Comparison of ENCODE assay signal across 28 cellular contexts in genomic region chr12:106004289-106004688, GRCh38.
"Had no signal": no experiment of that assay in that cellular context is flagged by ENCODE, and none has a peak within 500 bp of the region (broad histone marks: within the 10 kb centered on the region; RNA-seq: fewer than 3 reads in every experiment).

No MANE protein-coding gene starts in this region.

- H3K4me1 Mint-ChIP-seq: nephron; stimulated activated effector memory CD8-positive, alpha-beta T cell treated with anti-CD3 and anti-CD28 coated beads, Interleukin-12 subunit alpha, Interleukin-12 subunit beta, amount 100 ng/mL, for 72 hours; stimulated activated naive B cell treated with anti-CD40 and anti-IgM and Interleukin-4, amounts not matched to agents 10 μg/mL and 1 μg/mL and 100 μg/mL, for 72 hours had no signal

- H3K9me3 ChIP-seq: ovary, psoas muscle, right lobe of liver, sigmoid colon, stomach, thoracic aorta, thyroid gland, tibial nerve, upper lobe of left lung, vagina had no signal

- H3K4me3 Mint-ChIP-seq: nephron; neural progenitor cell; stimulated activated effector memory CD8-positive, alpha-beta T cell treated with anti-CD3 and anti-CD28 coated beads, Interleukin-12 subunit alpha, Interleukin-12 subunit beta, amount 100 ng/mL, for 72 hours; stimulated activated naive B cell treated with anti-CD40 and anti-IgM and Interleukin-4, amounts not matched to agents 10 μg/mL and 1 μg/mL and 100 μg/mL, for 72 hours; stimulated activated naive CD8-positive, alpha-beta T cell treated with anti-CD3 and anti-CD28 coated beads, Interleukin-15, Interleukin-2, amounts not matched to agents 100 ng/mL and 50 ng/mL, for 24 hours had no signal

- H3K4me2 ChIP-seq: neural progenitor cell had no signal

- H3K27me3 ChIP-seq: neural progenitor cell, ovary, right lobe of liver, sigmoid colon, thyroid gland, tibial nerve, upper lobe of left lung, vagina had no signal

- FAIRE-seq: small intestine, urothelium cell line had no signal

- ATAC-seq: psoas muscle; right cardiac atrium; right lobe of liver; stimulated activated effector memory CD8-positive, alpha-beta T cell treated with anti-CD3 and anti-CD28 coated beads, Interleukin-12 subunit alpha, Interleukin-12 subunit beta, amount 100 ng/mL, for 72 hours; stimulated activated naive B cell treated with anti-CD40 and anti-IgM and Interleukin-4, amounts not matched to agents 10 μg/mL and 1 μg/mL and 100 μg/mL, for 72 hours had no signal

- DNase-seq: occipital lobe; ovary; posterior cingulate gyrus; psoas muscle; right cardiac atrium; right lobe of liver; sigmoid colon; small intestine; stimulated activated CD4-positive, alpha-beta T cell treated with anti-CD3 and anti-CD28 coated beads, Interleukin-15, amount 100 ng/mL, for 24 hours; stimulated activated CD4-positive, alpha-beta T cell treated with anti-CD3 and anti-CD28 coated beads, Interleukin-2, amount 100 ng/mL, for 24 hours; stimulated activated CD4-positive, alpha-beta T cell treated with anti-CD3 and anti-CD28 coated beads, Interleukin-2, amount 100 ng/mL, for 48 hours; stimulated activated CD4-positive, alpha-beta T cell treated with anti-CD3 and anti-CD28 coated beads, Interleukin-4, amount 100 ng/mL, for 24 hours; stimulated activated naive B cell treated with anti-CD40 and anti-IgM and Interleukin-4, amounts not matched to agents 10 μg/mL and 1 μg/mL and 100 μg/mL, for 72 hours; stimulated activated naive CD4-positive, alpha-beta T cell treated with Interleukin-2 at 50 U/mL for 16 hours; stomach; thyroid gland; trophoblast cell; upper lobe of left lung had no signal

- H3K36me3 ChIP-seq: neural progenitor cell, ovary, right lobe of liver, sigmoid colon, stomach, thoracic aorta, thyroid gland, tibial nerve, upper lobe of left lung, vagina had no signal

- H3K9me3 Mint-ChIP-seq: stimulated activated effector memory CD8-positive, alpha-beta T cell treated with anti-CD3 and anti-CD28 coated beads, Interleukin-12 subunit alpha, Interleukin-12 subunit beta, amount 100 ng/mL, for 72 hours had no signal

- H3K4me1 ChIP-seq: neural progenitor cell, psoas muscle, right lobe of liver, sigmoid colon, stomach, thyroid gland, tibial nerve, upper lobe of left lung, vagina had no signal

- H3K27ac Mint-ChIP-seq: nephron; neural progenitor cell; progenitor cell of endocrine pancreas; stimulated activated effector memory CD8-positive, alpha-beta T cell treated with anti-CD3 and anti-CD28 coated beads, Interleukin-12 subunit alpha, Interleukin-12 subunit beta, amount 100 ng/mL, for 72 hours; stimulated activated naive B cell treated with anti-CD40 and anti-IgM and Interleukin-4, amounts not matched to agents 10 μg/mL and 1 μg/mL and 100 μg/mL, for 72 hours; stimulated activated naive CD8-positive, alpha-beta T cell treated with anti-CD3 and anti-CD28 coated beads, Interleukin-15, Interleukin-2, amounts not matched to agents 100 ng/mL and 50 ng/mL, for 24 hours had no signal

- H3K36me3 Mint-ChIP-seq: stimulated activated effector memory CD8-positive, alpha-beta T cell treated with anti-CD3 and anti-CD28 coated beads, Interleukin-12 subunit alpha, Interleukin-12 subunit beta, amount 100 ng/mL, for 72 hours; stimulated activated naive B cell treated with anti-CD40 and anti-IgM and Interleukin-4, amounts not matched to agents 10 μg/mL and 1 μg/mL and 100 μg/mL, for 72 hours had no signal

- H3K79me2 ChIP-seq: parathyroid adenoma had no signal

- H3K27ac ChIP-seq: neural progenitor cell, ovary, parathyroid adenoma, psoas muscle, right lobe of liver, sigmoid colon, stomach, thoracic aorta, thyroid gland, tibial nerve, upper lobe of left lung, vagina had no signal

- H3K9ac ChIP-seq: neural progenitor cell, parathyroid adenoma had no signal

- H2AFZ ChIP-seq: neural progenitor cell, parathyroid adenoma had no signal

- H3K4me3 ChIP-seq: neural progenitor cell, ovary, psoas muscle, right lobe of liver, sigmoid colon, stomach, thoracic aorta, thyroid gland, tibial nerve, upper lobe of left lung, vagina had no signal
